In genomic region chr16:27726621-27727275, GRCh38 we compare ENCODE assay signal across 24 cellular contexts.
A peak's percentile ranks its signal among the peaks of the same experiment; 100 is the strongest.
DNase-seq lines count a peak whose midpoint lies in the region; ATAC-seq and TF ChIP-seq lines count a peak whose summit lies in the region.
"Had no signal": no experiment of that assay in that cellular context is flagged by ENCODE, and none has a peak within 500 bp of the region (broad histone marks: within the 10 kb centered on the region; RNA-seq: fewer than 3 reads in every experiment).

No MANE protein-coding gene starts in this region.

- H3K27me3 ChIP-seq in mammary epithelial cell (ENCODE audit: insufficient read depth, low read length) (no peaks in the 10 kb centered on the region), RWPE2 (ENCODE audit: insufficient read depth, poor library complexity, severe bottlenecking) (no peaks in the 10 kb centered on the region), fibroblast of lung (ENCODE audit: control insufficient read depth, insufficient read depth, low read length) (no peaks in the 10 kb centered on the region), tibial nerve (no peaks in the 10 kb centered on the region)
- H3K27me3 ChIP-seq: BLaER1, heart left ventricle, uterus had no signal

- WGBS in mammary epithelial cell (ENCODE audit: low coverage, missing lambda C conversion rate): 77% methylated on average over 11 of the region's 12 CpGs
- WGBS in tibial nerve, 2 donors: 85 to 88% methylated on average over 12 of the region's 12 CpGs

- no peak overlapping the region for H3K4me3 ChIP-seq in mammary epithelial cell (replicated peaks in 1 of 3; ENCODE audit: insufficient read depth in 1 of 3, low read depth in 2 of 3, low read length in 3 of 3)
- no peak overlapping the region for H3K4me3 ChIP-seq in RWPE2 (ENCODE audit: severe bottlenecking)
- no peak overlapping the region for H3K4me3 ChIP-seq in fibroblast of lung (replicated peaks in 1 of 4; ENCODE audit: control extremely low read depth in 1 of 4, insufficient read depth in 1 of 4, low read depth in 3 of 4, low read length in 4 of 4)
- H3K4me3 ChIP-seq in tibial nerve: no peak overlapping the region
- H3K4me3 ChIP-seq: BLaER1, heart left ventricle, uterus had no signal

- no peaks in the 10 kb centered on the region for H3K79me2 ChIP-seq in mammary epithelial cell (ENCODE audit: insufficient read depth, low read length)
- no peaks in the 10 kb centered on the region for H3K79me2 ChIP-seq in fibroblast of lung (ENCODE audit: control insufficient read depth, insufficient read depth, low read length)

- H3K27ac ChIP-seq in mammary epithelial cell (ENCODE audit: insufficient read depth, low read depth, low read length): no peak overlapping the region
- H3K27ac ChIP-seq in RWPE2 (ENCODE audit: poor library complexity, severe bottlenecking): no peak overlapping the region
- no peak overlapping the region for H3K27ac ChIP-seq in fibroblast of lung (ENCODE audit: insufficient read depth, low read length)
- no peak overlapping the region for H3K27ac ChIP-seq in tibial nerve
- H3K27ac ChIP-seq: BLaER1, heart left ventricle, KMS-11, uterus had no signal

- no peaks in the 10 kb centered on the region for H3K36me3 ChIP-seq in mammary epithelial cell (ENCODE audit: insufficient read depth, low read length)
- no peaks in the 10 kb centered on the region for H3K36me3 ChIP-seq in RWPE2 (ENCODE audit: low read depth)
- H3K36me3 ChIP-seq in fibroblast of lung (ENCODE audit: control insufficient read depth, insufficient read depth, low read length): peaks cover 5% of the 10 kb centered on the region
- peaks cover 0 to 18% (median 0%) of the 10 kb centered on the region in 3 donors for H3K36me3 ChIP-seq in tibial nerve
- H3K36me3 ChIP-seq: uterus had no signal

- H3K4me2 ChIP-seq in mammary epithelial cell (ENCODE audit: insufficient read depth, low read depth, low read length) (no peak overlapping the region), fibroblast of lung (ENCODE audit: extremely low read depth, insufficient read depth, low read length) (no peak overlapping the region)
- H3K4me2 ChIP-seq: KMS-11 had no signal

- no peaks in the 10 kb centered on the region for H3K27me3 Mint-ChIP-seq in MCF 10A (ENCODE audit: insufficient read depth, unreplicated experiment)

- TF ChIP-seq POLR2A in tibial nerve (IDR thresholded peaks at IDR 0.05): no peak

- in situ Hi-C loops in mammary epithelial cell (cut with MboI; ENCODE audit: low sequenced_read_pairs in 2 of 2): no loop called here

- no peaks in the 10 kb centered on the region for H3K9me3 Mint-ChIP-seq in MCF 10A (ENCODE audit: unreplicated experiment)
- H3K9me3 Mint-ChIP-seq: nephron progenitor cell had no signal

- intact Hi-C loops in MCF 10A (cut with micrococcal nuclease) (no loop called here), mammary epithelial cell (cut with micrococcal nuclease) (no loop called here)

- peaks cover 8% of the 10 kb centered on the region for H3K4me1 Mint-ChIP-seq in MCF 10A (ENCODE audit: insufficient read depth, unreplicated experiment)

- peaks cover 9% of the 10 kb centered on the region for H3K4me1 ChIP-seq in mammary epithelial cell (ENCODE audit: insufficient read depth, low read length)
- H3K4me1 ChIP-seq in RWPE2 (ENCODE audit: insufficient read depth, poor library complexity, severe bottlenecking): no peaks in the 10 kb centered on the region
- H3K4me1 ChIP-seq in fibroblast of lung (ENCODE audit: control insufficient read depth, extremely low read depth, insufficient read depth, low read length): peaks cover 8% of the 10 kb centered on the region
- H3K4me1 ChIP-seq in tibial nerve: peaks cover 0 to 56% (median 26%) of the 10 kb centered on the region in 4 donors
- H3K4me1 ChIP-seq: uterus had no signal

- no peak overlapping the region for H3K4me3 Mint-ChIP-seq in MCF 10A (ENCODE audit: unreplicated experiment)
- H3K4me3 Mint-ChIP-seq: immature natural killer cell, nephron progenitor cell had no signal

- TF ChIP-seq EP300 in tibial nerve (IDR thresholded peaks at IDR 0.05): no peak

- CTCF ChIA-PET in MCF 10A (lab: Yijun Ruan, JAX): no interaction called here
- CTCF ChIA-PET in mammary epithelial cell (lab: Charles Lee; ENCODE audit: low non-redundant PET): no interaction called here

- H2AFZ ChIP-seq in mammary epithelial cell (ENCODE audit: low read depth, low read length) (no peak overlapping the region), fibroblast of lung (ENCODE audit: low read length) (no peak overlapping the region)

- H3K9ac ChIP-seq in mammary epithelial cell (ENCODE audit: insufficient read depth, low read length) (no peak overlapping the region), fibroblast of lung (ENCODE audit: insufficient read depth, low read length) (no peak overlapping the region)
- H3K9ac ChIP-seq: BLaER1, KMS-11 had no signal

- ATAC-seq in RWPE2 (ENCODE audit: low read depth) (peak; percentile 28; the same call in 1 of the 3 replicates), GM19023 (IDR thresholded peaks at IDR 0.05; ENCODE audit: unreplicated experiment) (no peak), HG03342 (IDR thresholded peaks at IDR 0.05; ENCODE audit: unreplicated experiment) (no peak)
- ATAC-seq: left ventricle myocardium superior, sciatic nerve had no signal

- TF ChIP-seq CTCF in MCF 10A (IDR thresholded peaks at IDR 0.05; ENCODE audit: unreplicated experiment): no peak
- no peak for TF ChIP-seq CTCF in mammary epithelial cell (conservative IDR thresholded peaks at IDR 0.05 in 1 of 2, IDR thresholded peaks at IDR 0.05 in 1 of 2; ENCODE audit: extremely low read depth in 1 of 2, insufficient read depth in 1 of 2, low read depth in 1 of 2, low read length in 2 of 2)
- no peak for TF ChIP-seq CTCF in RWPE2 (IDR thresholded peaks at IDR 0.05; ENCODE audit: poor library complexity, severe bottlenecking)
- no peak for TF ChIP-seq CTCF in fibroblast of lung (conservative IDR thresholded peaks at IDR 0.05 in 1 of 2, IDR thresholded peaks at IDR 0.05 in 1 of 2; ENCODE audit: low read depth in 1 of 2, low read length in 2 of 2)
- TF ChIP-seq CTCF in tibial nerve (IDR thresholded peaks at IDR 0.05): no peak

- no peaks in the 10 kb centered on the region for H3K36me3 Mint-ChIP-seq in MCF 10A (ENCODE audit: insufficient read depth, unreplicated experiment)

- dilution Hi-C loops in mammary epithelial cell (cut with HindIII; ENCODE audit: low sequenced_read_pairs): no loop called here

- POLR2A ChIA-PET in MCF 10A (lab: Yijun Ruan, JAX): interaction anchor here (0.6 kb wide), 2 partner anchors 18 to 66 kb away, joined by 3 read pairs; no protein-coding TSS in a partner anchor

- BruUV-seq in MCF 10A (replicated peaks; lab: Mats Ljungman, UMichigan): no TSS peak
- no TSS peak for BruUV-seq in mammary epithelial cell (replicated peaks; lab: Mats Ljungman, UMichigan)

- H4K20me1 ChIP-seq in mammary epithelial cell (ENCODE audit: insufficient read depth, low read length) (no peaks in the 10 kb centered on the region), fibroblast of lung (ENCODE audit: control insufficient read depth, extremely low read depth, insufficient read depth, low read length) (no peaks in the 10 kb centered on the region)
- H4K20me1 ChIP-seq: BLaER1 had no signal

- H3K9me3 ChIP-seq in mammary epithelial cell (replicated peaks; ENCODE audit: insufficient read depth, low read length): no peaks in the 10 kb centered on the region
- no peaks in the 10 kb centered on the region for H3K9me3 ChIP-seq in RWPE2 (ENCODE audit: severe bottlenecking)
- no peaks in the 10 kb centered on the region for H3K9me3 ChIP-seq in fibroblast of lung (ENCODE audit: control insufficient read depth, insufficient read depth, low read depth, low read length)
- H3K9me3 ChIP-seq in tibial nerve: no peaks in the 10 kb centered on the region
- H3K9me3 ChIP-seq: BLaER1, heart left ventricle, uterus had no signal

- no peak overlapping the region for H3K27ac Mint-ChIP-seq in MCF 10A (ENCODE audit: low read depth, unreplicated experiment)
- H3K27ac Mint-ChIP-seq: nephron progenitor cell had no signal

- DNase-seq in MCF 10A (ENCODE audit: unreplicated experiment) (peak; percentile 87), mammary epithelial cell (no peak), RWPE2 (ENCODE audit: low spot score) (no peak), fibroblast of lung (ENCODE audit: low read depth in 2 of 2) (peak; percentile 60 to 68), SKM-1 treated with dmso at 0.1 percent for 144 hours (lab: John Stamatoyannopoulos, UW; ENCODE audit: unreplicated experiment) (no peak), tibial nerve (ENCODE audit: low spot score in 2 of 2) (no peak)
- DNase-seq: activated CD4-positive, alpha-beta T cell treated with anti-CD3 and anti-CD28 coated beads for 48 hours; activated effector memory CD4-positive, alpha-beta T cell treated with Interleukin-2 at 50 U/mL for 16 hours; amniotic stem cell; Calu3; immature natural killer cell; left ventricle myocardium superior; NCI-H1048; NCI-H2081; NCI-H510A; nephron progenitor cell; SW 1271; uterus had no signal

Comparison
In these comparisons a context has a peak if more than half of its experiments do, and no peak if none do; other contexts are left out.
1. DNase-seq: peak in MCF 10A (single experiment) and fibroblast of lung (2 of 2); none in mammary epithelial cell (single experiment), RWPE2 (single experiment), SKM-1 treated with dmso at 0.1 percent for 144 hours (single experiment) and tibial nerve (0 of 2).